18 cellular contexts compared by ENCODE assay signal in the genomic region with DNA sequence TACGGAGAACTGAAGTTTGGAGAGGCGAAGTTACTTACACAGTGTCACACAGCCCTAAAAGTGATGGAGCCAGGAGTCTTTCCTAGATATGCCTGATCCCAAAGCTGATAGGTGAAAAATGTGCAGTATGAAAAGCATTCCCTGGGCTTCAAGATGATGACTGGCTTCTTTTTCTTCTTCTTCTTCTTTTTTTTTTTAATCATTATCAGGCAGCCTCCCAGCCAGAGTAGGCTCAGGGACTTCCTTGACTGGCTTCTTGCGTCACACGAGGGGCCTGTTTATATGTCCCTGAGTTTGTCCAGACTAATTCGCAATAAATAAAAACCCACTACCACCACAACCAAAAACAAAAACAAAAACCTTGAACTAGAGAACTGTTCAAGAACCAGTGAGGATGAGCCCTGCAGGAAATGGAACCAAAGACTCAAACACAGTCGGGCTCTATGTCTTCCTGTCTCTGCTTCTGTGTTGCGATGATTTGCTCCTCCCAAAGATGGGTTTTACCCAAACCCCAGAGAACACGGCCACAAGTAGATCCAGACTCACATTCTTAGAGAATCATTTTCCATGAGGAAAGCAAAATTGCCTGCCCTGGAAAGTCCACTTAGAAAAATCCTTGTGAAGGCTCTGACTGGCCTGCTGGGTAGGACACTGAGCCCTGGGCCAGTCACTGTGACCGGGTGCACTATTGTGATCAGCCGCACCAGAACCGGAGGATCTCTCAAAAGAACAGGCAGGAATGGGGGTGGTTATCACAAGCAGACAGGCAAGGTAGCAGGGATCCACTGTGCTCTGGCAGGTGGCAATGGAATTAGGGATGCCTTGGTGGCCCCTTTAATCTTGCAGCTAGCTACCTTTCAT. TPM values are rescaled to one million over a fixed set of nuclear protein-coding genes. Genes with fewer than 3 reads are reported as not detected.
A peak's percentile ranks its signal among the peaks of the same experiment; 100 is the strongest.
DNase-seq lines count a peak whose midpoint lies in the region; ATAC-seq lines count a peak whose summit lies in the region.
"Had no signal": no experiment of that assay in that cellular context is flagged by ENCODE, and none has a peak within 500 bp of the region (broad histone marks: within the 10 kb centered on the region; RNA-seq: fewer than 3 reads in every experiment).

No MANE protein-coding gene starts in this region.

- POLR2A ChIA-PET in T-cell (lab: Charles Lee) = interaction anchor here in 1 of 2 donors (0.7 kb wide), 1 partner anchor 36 kb away, joined by 4 read pairs; no protein-coding TSS in a partner anchor

- no peak for DNase-seq in activated naive CD8-positive, alpha-beta T cell treated with anti-CD3 and anti-CD28 coated beads for 36 hours
- DNase-seq in T-cell (peak in 3 of 34 experiments; percentile 6 to 18 (median 14)), hippocampal formation (lab: John Stamatoyannopoulos, UW) (no peak), HuH-7.5 (ENCODE audit: low spot score) (no peak)
- DNase-seq in central memory CD4-positive, alpha-beta T cell = peak; percentile 25
- DNase-seq in stimulated activated naive B cell treated with anti-CD40 and anti-IgM and Interleukin-4, amounts not matched to agents 10 μg/mL and 1 μg/mL and 100 μg/mL, for 72 hours = no peak
- DNase-seq: AML-193; anterior cingulate cortex; immature natural killer cell; NCI-H1105 treated with DMSO at 0.1 percent for 48 hours; stimulated activated CD4-positive, alpha-beta T cell treated with anti-CD3 and anti-CD28 coated beads, Interleukin-4, amount 100 ng/mL, for 1 hour; stimulated activated naive CD8-positive, alpha-beta T cell treated with anti-CD3 and anti-CD28 coated beads, Interleukin-15, Interleukin-2, amounts not matched to agents 100 U/mL and 50 U/mL, for 24 hours had no signal

- H3K27me3 Mint-ChIP-seq in activated naive CD8-positive, alpha-beta T cell = no peaks in the 10 kb centered on the region
- H3K27me3 Mint-ChIP-seq in activated naive CD8-positive, alpha-beta T cell treated with anti-CD3 and anti-CD28 coated beads for 36 hours = peaks cover 9% of the 10 kb centered on the region
- H3K27me3 Mint-ChIP-seq in T-cell = no peaks in the 10 kb centered on the region
- no peaks in the 10 kb centered on the region for H3K27me3 Mint-ChIP-seq in stimulated activated naive B cell treated with anti-CD40 and anti-IgM and Interleukin-4, amounts not matched to agents 10 μg/mL and 1 μg/mL and 100 μg/mL, for 72 hours

- no peak overlapping the region for H3K4me3 Mint-ChIP-seq in activated naive CD8-positive, alpha-beta T cell
- H3K4me3 Mint-ChIP-seq in activated naive CD8-positive, alpha-beta T cell treated with anti-CD3 and anti-CD28 coated beads for 36 hours = no peak overlapping the region
- peak overlapping the region; percentile 18 to 64 (median 47) for H3K4me3 Mint-ChIP-seq in T-cell
- peak overlapping the region in 1 of 2 donors; percentile 1 for H3K4me3 Mint-ChIP-seq in stimulated activated naive B cell treated with anti-CD40 and anti-IgM and Interleukin-4, amounts not matched to agents 10 μg/mL and 1 μg/mL and 100 μg/mL, for 72 hours
- H3K4me3 Mint-ChIP-seq: immature natural killer cell had no signal

- no peaks in the 10 kb centered on the region for H3K9me3 Mint-ChIP-seq in activated naive CD8-positive, alpha-beta T cell (ENCODE audit: low read depth)
- no peaks in the 10 kb centered on the region for H3K9me3 Mint-ChIP-seq in activated naive CD8-positive, alpha-beta T cell treated with anti-CD3 and anti-CD28 coated beads for 36 hours
- no peaks in the 10 kb centered on the region for H3K9me3 Mint-ChIP-seq in T-cell
- peaks cover 0 to 2% of the 10 kb centered on the region in 2 donors for H3K9me3 Mint-ChIP-seq in stimulated activated naive B cell treated with anti-CD40 and anti-IgM and Interleukin-4, amounts not matched to agents 10 μg/mL and 1 μg/mL and 100 μg/mL, for 72 hours
- H3K9me3 Mint-ChIP-seq: immature natural killer cell had no signal

- no peaks in the 10 kb centered on the region for H3K36me3 Mint-ChIP-seq in activated naive CD8-positive, alpha-beta T cell
- no peaks in the 10 kb centered on the region for H3K36me3 Mint-ChIP-seq in activated naive CD8-positive, alpha-beta T cell treated with anti-CD3 and anti-CD28 coated beads for 36 hours
- no peaks in the 10 kb centered on the region for H3K36me3 Mint-ChIP-seq in T-cell
- H3K36me3 Mint-ChIP-seq in stimulated activated naive B cell treated with anti-CD40 and anti-IgM and Interleukin-4, amounts not matched to agents 10 μg/mL and 1 μg/mL and 100 μg/mL, for 72 hours = no peaks in the 10 kb centered on the region
- H3K36me3 Mint-ChIP-seq: immature natural killer cell had no signal

- H3K4me1 Mint-ChIP-seq in activated naive CD8-positive, alpha-beta T cell (ENCODE audit: low read depth) = peaks cover 15% of the 10 kb centered on the region
- H3K4me1 Mint-ChIP-seq in activated naive CD8-positive, alpha-beta T cell treated with anti-CD3 and anti-CD28 coated beads for 36 hours = peaks cover 19% of the 10 kb centered on the region
- H3K4me1 Mint-ChIP-seq in T-cell = peaks cover 20 to 44% (median 32%) of the 10 kb centered on the region in 3 donors
- H3K4me1 Mint-ChIP-seq in stimulated activated naive B cell treated with anti-CD40 and anti-IgM and Interleukin-4, amounts not matched to agents 10 μg/mL and 1 μg/mL and 100 μg/mL, for 72 hours = peaks cover 31 to 55% of the 10 kb centered on the region in 2 donors

- ATAC-seq in T-cell (replicated peaks in 1 of 4) (peak; percentile 77 to 89 (median 86)), HG03520 (IDR thresholded peaks at IDR 0.05; ENCODE audit: unreplicated experiment) (no peak)
- ATAC-seq in stimulated activated naive B cell treated with anti-CD40 and anti-IgM and Interleukin-4, amounts not matched to agents 10 μg/mL and 1 μg/mL and 100 μg/mL, for 72 hours (replicated peaks) = no peak
- ATAC-seq: HCT116; stimulated activated naive CD8-positive, alpha-beta T cell treated with anti-CD3 and anti-CD28 coated beads, Interleukin-15, Interleukin-2, amounts not matched to agents 100 U/mL and 50 U/mL, for 24 hours had no signal

- CTCF ChIA-PET in T-cell (lab: Charles Lee) = interaction anchor here (1.4 to 1.5 kb wide), 2 partner anchors 105 to 204 kb away, joined by 3 read pairs; no protein-coding TSS in a partner anchor

- H3K27ac Mint-ChIP-seq in activated naive CD8-positive, alpha-beta T cell = peak overlapping the region; percentile 0
- no peak overlapping the region for H3K27ac Mint-ChIP-seq in activated naive CD8-positive, alpha-beta T cell treated with anti-CD3 and anti-CD28 coated beads for 36 hours
- H3K27ac Mint-ChIP-seq in T-cell = peak overlapping the region; percentile 87 to 90
- peak overlapping the region; percentile 53 for H3K27ac Mint-ChIP-seq in stimulated activated naive B cell treated with anti-CD40 and anti-IgM and Interleukin-4, amounts not matched to agents 10 μg/mL and 1 μg/mL and 100 μg/mL, for 72 hours

RNA-seq across cellular contexts. Expression of a gene that starts 38.0 kb away (rescaled TPM):
- 1 to 10 TPM; 2.8 to 3.5 TPM for total RNA-seq in activated naive CD8-positive, alpha-beta T cell treated with anti-CD3 and anti-CD28 coated beads for 36 hours
- total RNA-seq in T-cell = 10 to 100 TPM; 30.7 to 64.1 (median 41.8) TPM

RNA-seq across cellular contexts. Expression of a gene that starts 38.6 kb away (rescaled TPM):
- not detected for total RNA-seq in activated naive CD8-positive, alpha-beta T cell treated with anti-CD3 and anti-CD28 coated beads for 36 hours
- total RNA-seq in T-cell = under 1 TPM in 3 of 5 donors, not detected in 2; 0.10 to 0.44 (median 0.13) TPM
- total RNA-seq: dermis microvascular lymphatic vessel endothelial cell, G401 had no signal

RNA-seq across cellular contexts. Expression of a gene that starts 57.7 kb away (rescaled TPM):
- not detected for total RNA-seq in activated naive CD8-positive, alpha-beta T cell treated with anti-CD3 and anti-CD28 coated beads for 36 hours
- total RNA-seq in T-cell = not detected
- total RNA-seq: dermis microvascular lymphatic vessel endothelial cell, G401, mucosa of gallbladder had no signal

Comparison
In these comparisons a context has a peak if more than half of its experiments do, and no peak if none do; other contexts are left out.
1. H3K4me3 Mint-ChIP-seq: peak in T-cell (3 of 3); none in activated naive CD8-positive, alpha-beta T cell (single experiment) and activated naive CD8-positive, alpha-beta T cell treated with anti-CD3 and anti-CD28 coated beads for 36 hours (single experiment).
2. ATAC-seq: peak in T-cell (4 of 4); none in stimulated activated naive B cell treated with anti-CD40 and anti-IgM and Interleukin-4, amounts not matched to agents 10 μg/mL and 1 μg/mL and 100 μg/mL, for 72 hours (0 of 2) and HG03520 (single experiment).
3. RNA of a gene that starts 38.0 kb away (total RNA-seq): 30.7 to 64.1 TPM in T-cell; 2.8 to 3.5 TPM in activated naive CD8-positive, alpha-beta T cell treated with anti-CD3 and anti-CD28 coated beads for 36 hours; every median in the first group is over 4 times any median in the second.